In genomic region chr10:670038-670437, GRCh38 we compare ENCODE assay signal across 25 cellular contexts.
"Had no signal": no experiment of that assay in that cellular context is flagged by ENCODE, and none has a peak within 500 bp of the region (broad histone marks: within the 10 kb centered on the region; RNA-seq: fewer than 3 reads in every experiment).

No MANE protein-coding gene starts in this region.

- H3K36me3 ChIP-seq: esophagus muscularis mucosa, heart right ventricle, neutrophil, stomach, upper lobe of right lung had no signal

- H3K36me3 Mint-ChIP-seq: immature natural killer cell; naive thymus-derived CD4-positive, alpha-beta T cell; T-cell had no signal

- ATAC-seq: activated CD8-positive, alpha-beta T cell treated with anti-CD3 and anti-CD28 coated beads, Interleukin-2, amount 10 ng/mL, durations not matched to agents 7 days and 5 days; activated T-cell treated with anti-CD3 and anti-CD28 coated beads, Interleukin-2, amount 50 U/mL, for 4 hours; heart right ventricle; naive thymus-derived CD4-positive, alpha-beta T cell; SK-N-SH treated with all-trans-retinoic acid at 6 μM for 48 hours; T-cell; upper lobe of right lung had no signal

- H3K4me3 ChIP-seq: esophagus muscularis mucosa, heart right ventricle, skin epidermis, stomach, upper lobe of right lung had no signal

- H3K27me3 ChIP-seq: esophagus muscularis mucosa, heart right ventricle, neutrophil, stomach, testis, upper lobe of right lung had no signal

- DNase-seq: activated CD4-positive, alpha-beta T cell treated with anti-CD3 and anti-CD28 coated beads, Interleukin-2, amount 10 ng/mL, durations not matched to agents 24 days and 14 days; activated CD4-positive, CD25-positive, alpha-beta regulatory T cell; activated CD8-positive, alpha-beta memory T cell treated with anti-CD3 and anti-CD28 coated beads, Interleukin-2, amount 50 U/mL, for 4 hours; activated CD8-positive, alpha-beta T cell treated with anti-CD3 and anti-CD28 coated beads, Interleukin-2, amount 10 ng/mL, durations not matched to agents 7 days and 5 days; activated effector memory CD4-positive, alpha-beta T cell treated with Interleukin-2 at 50 U/mL for 16 hours; activated naive CD4-positive, alpha-beta T cell treated with anti-CD3 and anti-CD28 coated beads, Interleukin-2, amount 50 U/mL, for 16 hours; activated T-cell treated with anti-CD3 and anti-CD28 coated beads, Interleukin-2, amount 50 U/mL, for 4 hours; aorta; cerebellar nuclear complex; effector CD8-positive, alpha-beta T cell; heart right ventricle; immature natural killer cell; mesenchymal stem cell; naive thymus-derived CD4-positive, alpha-beta T cell; stimulated activated CD4-positive, alpha-beta T cell treated with anti-CD3 and anti-CD28 coated beads, Interleukin-15, amount 100 ng/mL, for 24 hours; stimulated activated CD4-positive, alpha-beta T cell treated with anti-CD3 and anti-CD28 coated beads, Interleukin-2, amount 100 ng/mL, for 48 hours; stomach; T-cell; testis; upper lobe of right lung had no signal

- H3K4me1 ChIP-seq: upper lobe of right lung had no signal

- H3K4me3 Mint-ChIP-seq: activated CD4-positive, alpha-beta T cell treated with anti-CD3 and anti-CD28 coated beads, Interleukin-2, amount 10 ng/mL, durations not matched to agents 24 days and 14 days; activated CD8-positive, alpha-beta T cell treated with anti-CD3 and anti-CD28 coated beads, Interleukin-2, amount 10 ng/mL, durations not matched to agents 7 days and 5 days; activated T-cell treated with anti-CD3 and anti-CD28 coated beads, Interleukin-2, amount 50 U/mL, for 4 hours; immature natural killer cell; naive thymus-derived CD4-positive, alpha-beta T cell; T-cell had no signal

- H3K9me3 ChIP-seq: esophagus muscularis mucosa, neutrophil, stomach, testis, upper lobe of right lung had no signal

- H3K9me3 Mint-ChIP-seq: activated CD4-positive, alpha-beta T cell treated with anti-CD3 and anti-CD28 coated beads, Interleukin-2, amount 10 ng/mL, durations not matched to agents 24 days and 14 days; activated T-cell treated with anti-CD3 and anti-CD28 coated beads, Interleukin-2, amount 50 U/mL, for 4 hours; immature natural killer cell had no signal

- H3K4me1 Mint-ChIP-seq: activated CD4-positive, alpha-beta T cell treated with anti-CD3 and anti-CD28 coated beads, Interleukin-2, amount 10 ng/mL, durations not matched to agents 24 days and 14 days; immature natural killer cell; naive thymus-derived CD4-positive, alpha-beta T cell; T-cell had no signal

- H3K27ac ChIP-seq: esophagus muscularis mucosa, heart right ventricle, neutrophil, skin epidermis, stomach, testis, upper lobe of right lung had no signal

- FAIRE-seq: endothelial cell of umbilical vein had no signal

- H3K27ac Mint-ChIP-seq: activated CD4-positive, alpha-beta T cell treated with anti-CD3 and anti-CD28 coated beads, Interleukin-2, amount 10 ng/mL, durations not matched to agents 24 days and 14 days; activated CD8-positive, alpha-beta T cell treated with anti-CD3 and anti-CD28 coated beads, Interleukin-2, amount 10 ng/mL, durations not matched to agents 7 days and 5 days; immature natural killer cell; naive thymus-derived CD4-positive, alpha-beta T cell; T-cell had no signal
